In the genomic region with DNA sequence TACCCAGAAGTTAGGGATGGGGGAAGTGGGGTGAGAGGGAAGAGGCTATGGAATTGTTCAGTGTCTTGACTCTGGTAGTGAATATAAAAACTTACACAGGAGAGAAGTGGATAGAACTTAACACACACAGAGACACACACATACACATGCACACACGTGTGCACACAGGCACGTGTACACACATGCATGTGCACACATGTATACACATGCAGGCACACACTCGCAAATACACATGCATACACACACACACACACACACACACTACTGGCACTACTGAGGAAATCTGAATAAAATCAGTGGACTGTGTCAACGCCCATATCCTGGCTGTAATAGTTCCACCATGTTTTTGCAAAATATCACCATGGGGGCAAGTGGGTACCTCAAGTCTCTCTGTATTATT, we compare ENCODE assay signal across 8 cellular contexts.
"Had no signal": no experiment of that assay in that cellular context is flagged by ENCODE, and none has a peak within 500 bp of the region (broad histone marks: within the 10 kb centered on the region; RNA-seq: fewer than 3 reads in every experiment).

No MANE protein-coding gene starts in this region.

- ATAC-seq: GM23338 had no signal

- DNase-seq: H9, HCEC 1CT, HFFc6, KBM-7 had no signal

- H3K9me3 Mint-ChIP-seq: GM23338, H9, HFFc6 had no signal

- H3K27ac Mint-ChIP-seq: GM23338, H9, HFFc6, IgD-negative memory B cell had no signal

- H3K4me3 ChIP-seq: GM23338 had no signal

- H3K36me3 Mint-ChIP-seq: IgD-negative memory B cell had no signal

- H3K27ac ChIP-seq: HL-60, KMS-11 had no signal

- H3K4me3 Mint-ChIP-seq: GM23338, H9, HFFc6, IgD-negative memory B cell had no signal
